11 cellular contexts compared by ENCODE assay signal in genomic region chr1:199182151-199182843, GRCh38.
DNase-seq lines count a peak whose midpoint lies in the region; ATAC-seq, FAIRE-seq and TF ChIP-seq lines count a peak whose summit lies in the region.
"Had no signal": no experiment of that assay in that cellular context is flagged by ENCODE, and none has a peak within 500 bp of the region (broad histone marks: within the 10 kb centered on the region; RNA-seq: fewer than 3 reads in every experiment).

No MANE protein-coding gene starts in this region.

- WGBS in suprapubic skin: 83% methylated on average over 2 of the region's 2 CpGs

- in situ Hi-C loops in astrocyte of the spinal cord (cut with HindIII; ENCODE audit: low sequenced_read_pairs): no loop called here

- peak overlapping the region; percentile 53 for H3K9ac ChIP-seq in Loucy (ENCODE audit: low read depth, low read length, poor library complexity, severe bottlenecking)

- H3K4me1 ChIP-seq in Loucy (ENCODE audit: insufficient read depth, low read length, poor library complexity, severe bottlenecking): peaks cover 42% of the 10 kb centered on the region
- H3K4me1 ChIP-seq in suprapubic skin: no peaks in the 10 kb centered on the region
- H3K4me1 ChIP-seq: psoas muscle had no signal

- H3F3A ChIP-seq in Loucy (ENCODE audit: low read depth): 0 out of 2 replicates have a peak, but pooled peaks cover 10% of the 10 kb centered on the region

- peak; percentile 77 for ATAC-seq in GM19438 (IDR thresholded peaks at IDR 0.05; ENCODE audit: low read depth, unreplicated experiment)
- no peak for ATAC-seq in omental fat pad (ENCODE audit: low FRiP score)
- ATAC-seq: psoas muscle had no signal

- no peak for DNase-seq in D721Med (ENCODE audit: insufficient read length, low spot score)
- DNase-seq in astrocyte of the spinal cord (ENCODE audit: low read depth, low spot score): peak; percentile 12
- no peak for DNase-seq in suprapubic skin (ENCODE audit: low spot score in 2 of 2)
- DNase-seq in NCI-H2171 (lab: John Stamatoyannopoulos, UW): no peak
- DNase-seq in omental fat pad (ENCODE audit: low spot score): no peak
- no peak for DNase-seq in NCI-H526 (lab: John Stamatoyannopoulos, UW)
- DNase-seq: activated CD8-positive, alpha-beta memory T cell treated with anti-CD3 and anti-CD28 coated beads, Interleukin-2, amount 50 U/mL, for 48 hours; psoas muscle had no signal

- H3K36me3 ChIP-seq in Loucy (ENCODE audit: insufficient read depth, low read length) (no peaks in the 10 kb centered on the region), suprapubic skin (no peaks in the 10 kb centered on the region)

- H3K9me2 ChIP-seq in Loucy (replicated peaks; ENCODE audit: low read depth, low read length): no peaks in the 10 kb centered on the region

- FAIRE-seq in D721Med (lab: Jason Lieb, UNC): peak; percentile 63

- no peak overlapping the region for H3K27ac ChIP-seq in suprapubic skin
- H3K27ac ChIP-seq: C4-2B, psoas muscle had no signal

- TF ChIP-seq CTCF in D721Med (IDR thresholded peaks at IDR 0.05; ENCODE audit: insufficient read depth, missing control alignments): no peak
- no peak for TF ChIP-seq CTCF in Loucy (conservative IDR thresholded peaks at IDR 0.05; ENCODE audit: low read length)
- no peak for TF ChIP-seq CTCF in astrocyte of the spinal cord (IDR thresholded peaks at IDR 0.05; ENCODE audit: low read depth, low read length)
- no peak for TF ChIP-seq CTCF in suprapubic skin (IDR thresholded peaks at IDR 0.05)
- no peak for TF ChIP-seq CTCF in omental fat pad (IDR thresholded peaks at IDR 0.05)

- H3K4me3 ChIP-seq in Loucy (ENCODE audit: low read length, poor library complexity, severe bottlenecking) (peak overlapping the region; percentile 51), astrocyte of the spinal cord (ENCODE audit: low read depth, low read length) (no peak overlapping the region), suprapubic skin (no peak overlapping the region)
- H3K4me3 ChIP-seq: psoas muscle had no signal

- no peaks in the 10 kb centered on the region for H3K79me2 ChIP-seq in Loucy (ENCODE audit: insufficient read depth, low read length)

- TF ChIP-seq EP300 in suprapubic skin (IDR thresholded peaks at IDR 0.05): no peak

- peak overlapping the region; percentile 67 for H3K4me2 ChIP-seq in Loucy (ENCODE audit: low read depth, low read length, poor library complexity, severe bottlenecking)

- peak overlapping the region; percentile 78 for H2AFZ ChIP-seq in Loucy (ENCODE audit: low read length)

- H3K9me3 ChIP-seq in Loucy (ENCODE audit: insufficient read depth, low read depth, low read length) (no peaks in the 10 kb centered on the region), suprapubic skin (no peaks in the 10 kb centered on the region)
- H3K9me3 ChIP-seq: psoas muscle had no signal

- no peaks in the 10 kb centered on the region for H3K27me3 ChIP-seq in Loucy (ENCODE audit: insufficient read depth, low read length, poor library complexity, severe bottlenecking)
- no peaks in the 10 kb centered on the region for H3K27me3 ChIP-seq in suprapubic skin

- H4K20me1 ChIP-seq in Loucy (ENCODE audit: insufficient read depth, low read length, poor library complexity, severe bottlenecking): no peaks in the 10 kb centered on the region

- TF ChIP-seq POLR2A in suprapubic skin (IDR thresholded peaks at IDR 0.05): no peak
